10 cellular contexts compared by ENCODE assay signal in genomic region chr13:44574466-44574855, GRCh38. TPM values are rescaled to one million over a fixed set of nuclear protein-coding genes. Genes with fewer than 3 reads are reported as not detected.
DNase-seq lines count a peak whose midpoint lies in the region; ATAC-seq and TF ChIP-seq lines count a peak whose summit lies in the region.
"Had no signal": no experiment of that assay in that cellular context is flagged by ENCODE, and none has a peak within 500 bp of the region (broad histone marks: within the 10 kb centered on the region; RNA-seq: fewer than 3 reads in every experiment).

No MANE protein-coding gene starts in this region.

- H3K4me1 ChIP-seq in fibroblast of lung (ENCODE audit: control insufficient read depth, extremely low read depth, insufficient read depth, low read length) (peaks cover 12% of the 10 kb centered on the region), psoas muscle (peaks cover 36% of the 10 kb centered on the region)

- POLR2A ChIA-PET in RWPE1 (lab: Yijun Ruan, JAX; ENCODE audit: low non-redundant PET): no interaction called here

- DNase-seq in Calu3: no peak
- no peak for DNase-seq in RWPE1 (ENCODE audit: low spot score)
- no peak for DNase-seq in fibroblast of lung (ENCODE audit: low read depth in 2 of 2)
- DNase-seq in psoas muscle: no peak
- DNase-seq in cerebellum (ENCODE audit: low spot score): no peak
- DNase-seq: amygdala, NCI-H510A treated with DMSO at 0.1 percent for 48 hours had no signal

- H3K27ac ChIP-seq in RWPE1: peak overlapping the region; percentile 45; the same call in 1 of the 2 replicates
- no peak overlapping the region for H3K27ac ChIP-seq in fibroblast of lung (ENCODE audit: insufficient read depth, low read length)
- H3K27ac ChIP-seq in psoas muscle: peak overlapping the region; percentile 94

- H3K27ac Mint-ChIP-seq in Calu3 (ENCODE audit: unreplicated experiment): no peak overlapping the region

- no peaks in the 10 kb centered on the region for H3K9me3 Mint-ChIP-seq in Calu3 (ENCODE audit: low read depth, unreplicated experiment)

- BruUV-seq in Calu3 (replicated peaks; lab: Mats Ljungman, UMichigan): TSS peak; percentile 2

- H3K4me3 Mint-ChIP-seq in Calu3 (ENCODE audit: low read depth, unreplicated experiment): peak overlapping the region; percentile 83

- H3K4me3 ChIP-seq in fibroblast of lung (replicated peaks in 1 of 4; ENCODE audit: control extremely low read depth in 1 of 4, insufficient read depth in 1 of 4, low read depth in 3 of 4, low read length in 4 of 4) (peak overlapping the region; percentile 73 to 86 (median 80)), psoas muscle (peak overlapping the region; percentile 90)

- CTCF ChIA-PET in Calu3 (lab: Charles Lee) (no interaction called here), RWPE1 (lab: Yijun Ruan, JAX) (interaction anchor here (0.6 to 0.7 kb wide), 2 partner anchors 58 to 340 kb away, joined by 3 read pairs; no protein-coding TSS in a partner anchor)

- peak overlapping the region; percentile 72 for H3K4me2 ChIP-seq in fibroblast of lung (ENCODE audit: extremely low read depth, insufficient read depth, low read length)

- H3K9me3 ChIP-seq in fibroblast of lung (ENCODE audit: control insufficient read depth, insufficient read depth, low read depth, low read length) (no peaks in the 10 kb centered on the region), psoas muscle (no peaks in the 10 kb centered on the region)

- H2AFZ ChIP-seq in fibroblast of lung (ENCODE audit: low read length): no peak overlapping the region

- no peaks in the 10 kb centered on the region for H4K20me1 ChIP-seq in fibroblast of lung (ENCODE audit: control insufficient read depth, extremely low read depth, insufficient read depth, low read length)

- peaks cover 58% of the 10 kb centered on the region for H3K79me2 ChIP-seq in fibroblast of lung (ENCODE audit: control insufficient read depth, insufficient read depth, low read length)

- intact Hi-C loops in Calu3 (cut with micrococcal nuclease; ENCODE audit: unreplicated experiment): loop anchor here (10.0 kb wide), 1 partner anchor 90 kb away; no protein-coding TSS in a partner anchor
- intact Hi-C loops in psoas muscle (cut with DNase I): loop anchor here (5.0 to 10.0 kb wide), 2 partner anchors 52 to 80 kb away; no protein-coding TSS in a partner anchor

- no peak for TF ChIP-seq CTCF in Calu3 (IDR thresholded peaks at IDR 0.05; ENCODE audit: unreplicated experiment)
- TF ChIP-seq CTCF in RWPE1 (conservative IDR thresholded peaks at IDR 0.05; ENCODE audit: low read depth): no peak
- TF ChIP-seq CTCF in fibroblast of lung (conservative IDR thresholded peaks at IDR 0.05 in 1 of 2, IDR thresholded peaks at IDR 0.05 in 1 of 2; ENCODE audit: low read depth in 1 of 2, low read length in 2 of 2): peak in 1 of 2 donors; percentile 1
- no peak for TF ChIP-seq CTCF in psoas muscle (IDR thresholded peaks at IDR 0.05)

- no peaks in the 10 kb centered on the region for H3K27me3 ChIP-seq in fibroblast of lung (ENCODE audit: control insufficient read depth, insufficient read depth, low read length)
- no peaks in the 10 kb centered on the region for H3K27me3 ChIP-seq in psoas muscle (ENCODE audit: insufficient read depth in 3 of 3, low read length in 2 of 3)

- no peaks in the 10 kb centered on the region for H3K27me3 Mint-ChIP-seq in Calu3 (ENCODE audit: unreplicated experiment)

- H3K36me3 ChIP-seq in fibroblast of lung (ENCODE audit: control insufficient read depth, insufficient read depth, low read length): peaks cover 10% of the 10 kb centered on the region
- no peaks in the 10 kb centered on the region for H3K36me3 ChIP-seq in psoas muscle (ENCODE audit: insufficient read depth in 1 of 2, low read depth in 1 of 2)

- WGBS in psoas muscle, 3 donors: 46 to 60% (median 52%) methylated on average over 1 of the region's 1 CpG

- H3K9ac ChIP-seq in fibroblast of lung (ENCODE audit: insufficient read depth, low read length): no peak overlapping the region

- H3K4me1 Mint-ChIP-seq in Calu3 (ENCODE audit: low read depth, unreplicated experiment): peaks cover 27% of the 10 kb centered on the region

- ATAC-seq in psoas muscle (peak in 1 of 4 donors; percentile 11), GM18502 (IDR thresholded peaks at IDR 0.05; ENCODE audit: poor library complexity, unreplicated experiment) (no peak), HG02678 (IDR thresholded peaks at IDR 0.05; ENCODE audit: unreplicated experiment) (no peak), GM21737 (IDR thresholded peaks at IDR 0.05; ENCODE audit: unreplicated experiment) (no peak)

- peaks cover 32% of the 10 kb centered on the region for H3K36me3 Mint-ChIP-seq in Calu3 (ENCODE audit: insufficient read depth, unreplicated experiment)

RNA-seq across cellular contexts. Expression of gene TSC22D1, which starts 1.7 kb away (rescaled TPM):
- total RNA-seq in Calu3 (2022) (37.1 and 37.2 TPM in 2 replicates), fibroblast of lung (57.8 and 97.6 TPM in 2 replicates), psoas muscle (100 to 1,000 TPM; 121 to 203 (median 169) TPM), cerebellum (174 TPM)
- polyA plus RNA-seq in fibroblast of lung (80.4 and 95.3 TPM in 2 replicates), psoas muscle (100 to 1,000 TPM in 1 of 3 donors, 10 to 100 TPM in 2; 34.5 to 102 (median 99.9) TPM)
- polyA plus RNA-seq in fibroblast of lung (2012): 49.7 and 62.2 TPM in 2 replicates
- 82.7 and 98.4 TPM in 2 replicates for polyA minus RNA-seq in fibroblast of lung (ENCODE audit: low replicate concordance)
